1 cellular context compared by ENCODE assay signal in the genomic region with DNA sequence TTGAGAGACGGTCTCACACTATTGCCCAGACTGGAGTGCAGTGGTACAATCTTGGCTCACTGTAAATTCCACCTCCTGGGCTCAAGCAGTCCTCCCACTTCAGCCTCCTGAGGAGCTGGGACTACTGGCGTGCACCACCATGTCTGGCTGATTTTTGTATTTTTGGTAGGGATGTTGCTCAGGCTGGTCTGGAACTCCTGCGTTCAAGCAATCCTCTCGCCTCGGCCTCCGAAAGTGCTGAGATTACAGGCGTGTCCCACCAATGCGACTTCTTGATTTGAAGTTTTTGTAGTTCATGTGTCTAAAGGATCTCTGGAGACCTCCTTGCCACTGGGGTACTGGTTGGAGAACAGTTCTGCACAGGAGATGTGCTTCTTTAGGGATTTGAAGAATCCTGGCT.
TF ChIP-seq lines count a peak whose summit lies in the region.

No MANE protein-coding gene starts in this region.

TF ChIP-seq in HCT116, 20 proteins besides CTCF, POLR2A, EP300 and RAD21:
- TF ChIP-seq, protein P1, sequence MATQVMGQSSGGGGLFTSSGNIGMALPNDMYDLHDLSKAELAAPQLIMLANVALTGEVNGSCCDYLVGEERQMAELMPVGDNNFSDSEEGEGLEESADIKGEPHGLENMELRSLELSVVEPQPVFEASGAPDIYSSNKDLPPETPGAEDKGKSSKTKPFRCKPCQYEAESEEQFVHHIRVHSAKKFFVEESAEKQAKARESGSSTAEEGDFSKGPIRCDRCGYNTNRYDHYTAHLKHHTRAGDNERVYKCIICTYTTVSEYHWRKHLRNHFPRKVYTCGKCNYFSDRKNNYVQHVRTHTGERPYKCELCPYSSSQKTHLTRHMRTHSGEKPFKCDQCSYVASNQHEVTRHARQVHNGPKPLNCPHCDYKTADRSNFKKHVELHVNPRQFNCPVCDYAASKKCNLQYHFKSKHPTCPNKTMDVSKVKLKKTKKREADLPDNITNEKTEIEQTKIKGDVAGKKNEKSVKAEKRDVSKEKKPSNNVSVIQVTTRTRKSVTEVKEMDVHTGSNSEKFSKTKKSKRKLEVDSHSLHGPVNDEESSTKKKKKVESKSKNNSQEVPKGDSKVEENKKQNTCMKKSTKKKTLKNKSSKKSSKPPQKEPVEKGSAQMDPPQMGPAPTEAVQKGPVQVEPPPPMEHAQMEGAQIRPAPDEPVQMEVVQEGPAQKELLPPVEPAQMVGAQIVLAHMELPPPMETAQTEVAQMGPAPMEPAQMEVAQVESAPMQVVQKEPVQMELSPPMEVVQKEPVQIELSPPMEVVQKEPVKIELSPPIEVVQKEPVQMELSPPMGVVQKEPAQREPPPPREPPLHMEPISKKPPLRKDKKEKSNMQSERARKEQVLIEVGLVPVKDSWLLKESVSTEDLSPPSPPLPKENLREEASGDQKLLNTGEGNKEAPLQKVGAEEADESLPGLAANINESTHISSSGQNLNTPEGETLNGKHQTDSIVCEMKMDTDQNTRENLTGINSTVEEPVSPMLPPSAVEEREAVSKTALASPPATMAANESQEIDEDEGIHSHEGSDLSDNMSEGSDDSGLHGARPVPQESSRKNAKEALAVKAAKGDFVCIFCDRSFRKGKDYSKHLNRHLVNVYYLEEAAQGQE (IDR thresholded peaks at IDR 0.05; ENCODE audit: low read depth): no peak
- TF ChIP-seq YY1 (IDR thresholded peaks at IDR 0.05; ENCODE audit: extremely low read depth, insufficient replicate concordance, low read depth, low read length) (no peak), EZH2 (IDR thresholded peaks at IDR 0.05) (no peak), ZNF274 (IDR thresholded peaks at IDR 0.05; ENCODE audit: low read depth, low read length) (no peak), SIN3A (IDR thresholded peaks at IDR 0.05; ENCODE audit: low read depth) (no peak), FOSL1 (IDR thresholded peaks at IDR 0.05; ENCODE audit: low read depth) (no peak), ELF1 (IDR thresholded peaks at IDR 0.05; ENCODE audit: borderline replicate concordance, low read depth) (no peak), JUND (IDR thresholded peaks at IDR 0.05) (no peak), CBX3 (IDR thresholded peaks at IDR 0.05; ENCODE audit: low read depth) (no peak), EZH2phosphoT487 (IDR thresholded peaks at IDR 0.05; ENCODE audit: borderline replicate concordance) (no peak), SRF (IDR thresholded peaks at IDR 0.05; ENCODE audit: low read depth) (no peak), POLR2AphosphoS5 (IDR thresholded peaks at IDR 0.05; ENCODE audit: low read depth, low read length) (no peak), CEBPB (IDR thresholded peaks at IDR 0.05; ENCODE audit: low read depth) (no peak), TCF7L2 (IDR thresholded peaks at IDR 0.05; ENCODE audit: borderline replicate concordance, extremely low read depth, insufficient read depth, insufficient read length) (no peak)
- TF ChIP-seq, protein P2, sequence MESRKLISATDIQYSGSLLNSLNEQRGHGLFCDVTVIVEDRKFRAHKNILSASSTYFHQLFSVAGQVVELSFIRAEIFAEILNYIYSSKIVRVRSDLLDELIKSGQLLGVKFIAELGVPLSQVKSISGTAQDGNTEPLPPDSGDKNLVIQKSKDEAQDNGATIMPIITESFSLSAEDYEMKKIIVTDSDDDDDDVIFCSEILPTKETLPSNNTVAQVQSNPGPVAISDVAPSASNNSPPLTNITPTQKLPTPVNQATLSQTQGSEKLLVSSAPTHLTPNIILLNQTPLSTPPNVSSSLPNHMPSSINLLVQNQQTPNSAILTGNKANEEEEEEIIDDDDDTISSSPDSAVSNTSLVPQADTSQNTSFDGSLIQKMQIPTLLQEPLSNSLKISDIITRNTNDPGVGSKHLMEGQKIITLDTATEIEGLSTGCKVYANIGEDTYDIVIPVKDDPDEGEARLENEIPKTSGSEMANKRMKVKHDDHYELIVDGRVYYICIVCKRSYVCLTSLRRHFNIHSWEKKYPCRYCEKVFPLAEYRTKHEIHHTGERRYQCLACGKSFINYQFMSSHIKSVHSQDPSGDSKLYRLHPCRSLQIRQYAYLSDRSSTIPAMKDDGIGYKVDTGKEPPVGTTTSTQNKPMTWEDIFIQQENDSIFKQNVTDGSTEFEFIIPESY (IDR thresholded peaks at IDR 0.05; ENCODE audit: extremely low read depth, insufficient replicate concordance, low read length): no peak
